15 cellular contexts compared by ENCODE assay signal in genomic region chr15:48800245-48800644, GRCh38. TPM values are rescaled to one million over a fixed set of nuclear protein-coding genes. Genes with fewer than 3 reads are reported as not detected.
DNase-seq lines count a peak whose midpoint lies in the region; ATAC-seq and TF ChIP-seq lines count a peak whose summit lies in the region.
"Had no signal": no experiment of that assay in that cellular context is flagged by ENCODE, and none has a peak within 500 bp of the region (broad histone marks: within the 10 kb centered on the region; RNA-seq: fewer than 3 reads in every experiment).

No MANE protein-coding gene starts in this region.

- POLR2A ChIA-PET in MCF 10A (lab: Yijun Ruan, JAX), result interaction anchor here (0.6 to 5.1 kb wide), 3 partner anchors 10 to 84 kb away, joined by 3 to 22 read pairs (median 3); partner anchors contain the start of gene CEP152

- no peak overlapping the region for H3K14ac ChIP-seq in mesenchymal stem cell (ENCODE audit: low read length in 2 of 2)
- no peak overlapping the region for H3K14ac ChIP-seq in trophoblast cell (ENCODE audit: low read length)

- H3K27me3 ChIP-seq in breast epithelium (no peaks in the 10 kb centered on the region), adipocyte (replicated peaks; ENCODE audit: control insufficient read depth, insufficient read depth, low read length) (no peaks in the 10 kb centered on the region), mesenchymal stem cell (ENCODE audit: control insufficient read depth in 1 of 2, insufficient read depth in 1 of 2, low read length in 2 of 2) (no peaks in the 10 kb centered on the region), trophoblast cell (ENCODE audit: insufficient read depth, low read length) (no peaks in the 10 kb centered on the region)
- H3K27me3 ChIP-seq: BLaER1 had no signal

- no peak for TF ChIP-seq CTCF in MCF 10A (IDR thresholded peaks at IDR 0.05; ENCODE audit: unreplicated experiment)
- TF ChIP-seq CTCF in breast epithelium (IDR thresholded peaks at IDR 0.05), result no peak

- H3K4me3 ChIP-seq in breast epithelium (no peak overlapping the region), adipocyte (ENCODE audit: low read length) (no peak overlapping the region), mesenchymal stem cell (ENCODE audit: insufficient read depth in 1 of 2, low read depth in 1 of 2, low read length in 2 of 2) (no peak overlapping the region), trophoblast cell (ENCODE audit: low read depth, low read length) (no peak overlapping the region)
- H3K4me3 ChIP-seq: BLaER1 had no signal

- no peaks in the 10 kb centered on the region for H3K27me3 Mint-ChIP-seq in MCF 10A (ENCODE audit: insufficient read depth, unreplicated experiment)
- H3K27me3 Mint-ChIP-seq: CD4-positive, alpha-beta memory T cell had no signal

- 100% methylated on average over 1 of the region's 1 CpG for whole genome bisulfite sequencing in mesenchymal stem cell
- WGBS in trophoblast cell (ENCODE audit: extremely low coverage, insufficient coverage, insufficient read length), result no CpG with 5 or more reads among the region's 1 CpG

- no peaks in the 10 kb centered on the region for H3K79me2 ChIP-seq in trophoblast cell (ENCODE audit: control insufficient read depth, insufficient read depth, low read length, poor library complexity)

- no peak overlapping the region for H3K4me3 Mint-ChIP-seq in MCF 10A (ENCODE audit: unreplicated experiment)
- H3K4me3 Mint-ChIP-seq: CD4-positive, alpha-beta memory T cell had no signal

- H3K23ac ChIP-seq in mesenchymal stem cell (ENCODE audit: low read length in 2 of 2) (no peak overlapping the region), trophoblast cell (ENCODE audit: low read length) (no peak overlapping the region)

- H4K91ac ChIP-seq in mesenchymal stem cell (ENCODE audit: low read length) (no peak overlapping the region), trophoblast cell (ENCODE audit: low read depth, low read length) (no peak overlapping the region)

- H3K18ac ChIP-seq in mesenchymal stem cell (ENCODE audit: low read depth in 1 of 2, low read length in 2 of 2) (no peak overlapping the region), trophoblast cell (ENCODE audit: low read length) (no peak overlapping the region)

- CTCF ChIA-PET in MCF 10A (lab: Yijun Ruan, JAX), result interaction anchor here (0.7 to 3.4 kb wide), 6 partner anchors 11 to 442 kb away, joined by 3 to 57 read pairs (median 4); partner anchors contain the start of gene FBN1

- no peak overlapping the region for H4K12ac ChIP-seq in trophoblast cell (ENCODE audit: low read depth, low read length)

- no peak for DNase-seq in MCF 10A (ENCODE audit: unreplicated experiment)
- no peak for DNase-seq in breast epithelium (ENCODE audit: low spot score in 2 of 2)
- DNase-seq in adipocyte (ENCODE audit: low read depth), result no peak
- no peak for DNase-seq in mesenchymal stem cell
- DNase-seq in trophoblast cell, result no peak
- no peak for DNase-seq in NCI-H526 (lab: John Stamatoyannopoulos, UW)
- DNase-seq: CD4-positive, alpha-beta memory T cell; GF-D8; NCI-H1048; NCI-H2029; NCI-H2171; Right ventricle myocardium superior had no signal

- H3K79me1 ChIP-seq in mesenchymal stem cell (replicated peaks; ENCODE audit: low read length, poor library complexity, severe bottlenecking), result peaks cover 15% of the 10 kb centered on the region
- H3K79me1 ChIP-seq in trophoblast cell (ENCODE audit: low read length), result no peaks in the 10 kb centered on the region

- H3K9me3 Mint-ChIP-seq in MCF 10A (ENCODE audit: unreplicated experiment), result no peaks in the 10 kb centered on the region
- H3K9me3 Mint-ChIP-seq: CD4-positive, alpha-beta memory T cell had no signal

- no peak overlapping the region for H2BK15ac ChIP-seq in mesenchymal stem cell (ENCODE audit: low read depth, poor library complexity, severe bottlenecking)

- H3K4me1 Mint-ChIP-seq in MCF 10A (ENCODE audit: insufficient read depth, unreplicated experiment), result peaks cover 13% of the 10 kb centered on the region

- H3K9me3 ChIP-seq in breast epithelium (no peaks in the 10 kb centered on the region), adipocyte (ENCODE audit: control insufficient read depth, low read length) (no peaks in the 10 kb centered on the region), mesenchymal stem cell (ENCODE audit: control insufficient read depth, low read length) (no peaks in the 10 kb centered on the region), trophoblast cell (ENCODE audit: insufficient read depth, low read depth, low read length) (no peaks in the 10 kb centered on the region)
- H3K9me3 ChIP-seq: BLaER1 had no signal

- intact Hi-C loops in MCF 10A (cut with micrococcal nuclease) (no loop called here), breast epithelium (cut with DNase I; ENCODE audit: low total_unique reads) (no loop called here)

- peak overlapping the region; percentile 42 for H3K27ac Mint-ChIP-seq in MCF 10A (ENCODE audit: low read depth, unreplicated experiment)
- H3K27ac Mint-ChIP-seq: CD4-positive, alpha-beta memory T cell had no signal

- H2BK5ac ChIP-seq in mesenchymal stem cell (ENCODE audit: low read depth, low read length, poor library complexity, severe bottlenecking), result no peak overlapping the region
- no peak overlapping the region for H2BK5ac ChIP-seq in trophoblast cell (ENCODE audit: low read depth, low read length, poor library complexity)

- H2BK12ac ChIP-seq in mesenchymal stem cell (ENCODE audit: low read length in 2 of 2) (no peak overlapping the region), trophoblast cell (ENCODE audit: low read length) (no peak overlapping the region)

- no peak overlapping the region for H2AK5ac ChIP-seq in mesenchymal stem cell (ENCODE audit: low read length, severe bottlenecking)
- no peak overlapping the region for H2AK5ac ChIP-seq in trophoblast cell (ENCODE audit: low read length)

- H2BK120ac ChIP-seq in mesenchymal stem cell (ENCODE audit: low read depth, low read length) (no peak overlapping the region), trophoblast cell (ENCODE audit: insufficient read depth, low read length, poor library complexity) (no peak overlapping the region)

- no peak for TF ChIP-seq POLR2A in breast epithelium (IDR thresholded peaks at IDR 0.05)

- H3K9ac ChIP-seq in adipocyte (ENCODE audit: low read length) (peak overlapping the region; percentile 47), mesenchymal stem cell (ENCODE audit: low read length) (peak overlapping the region; percentile 82), trophoblast cell (ENCODE audit: low read length) (no peak overlapping the region)
- H3K9ac ChIP-seq: BLaER1, KMS-11 had no signal

- H3K4ac ChIP-seq in mesenchymal stem cell (ENCODE audit: low read depth in 1 of 2, low read length in 2 of 2) (no peak overlapping the region), trophoblast cell (ENCODE audit: low read depth, low read length) (no peak overlapping the region)

- H4K8ac ChIP-seq in mesenchymal stem cell (ENCODE audit: low read length) (no peak overlapping the region), trophoblast cell (ENCODE audit: low read depth, low read length) (no peak overlapping the region)

- H2AFZ ChIP-seq in mesenchymal stem cell (ENCODE audit: low read depth, low read length) (no peak overlapping the region), trophoblast cell (ENCODE audit: insufficient read depth, low read length, poor library complexity) (no peak overlapping the region)

- H3K4me1 ChIP-seq in breast epithelium (no peaks in the 10 kb centered on the region), adipocyte (ENCODE audit: control insufficient read depth, insufficient read depth, low read length) (peaks cover 11% of the 10 kb centered on the region), mesenchymal stem cell (ENCODE audit: control insufficient read depth, insufficient read depth, low read depth, low read length) (peaks cover 2% of the 10 kb centered on the region), trophoblast cell (ENCODE audit: control insufficient read depth in 1 of 2, insufficient read depth in 2 of 2, low read length in 2 of 2) (no peaks in the 10 kb centered on the region)
- H3K4me1 ChIP-seq: BLaER1 had no signal

- H3K36me3 Mint-ChIP-seq in MCF 10A (ENCODE audit: insufficient read depth, unreplicated experiment), result peaks cover 14% of the 10 kb centered on the region

- no peak overlapping the region for H3K27ac ChIP-seq in breast epithelium
- no peak overlapping the region for H3K27ac ChIP-seq in mesenchymal stem cell (ENCODE audit: low read length, poor library complexity, severe bottlenecking)
- no peak overlapping the region for H3K27ac ChIP-seq in trophoblast cell (ENCODE audit: low read depth, low read length)
- H3K27ac ChIP-seq: BLaER1, KMS-11 had no signal

- no TSS peak for BruUV-seq in MCF 10A (replicated peaks; lab: Mats Ljungman, UMichigan)

- H3K4me2 ChIP-seq in mesenchymal stem cell (ENCODE audit: low read length, poor library complexity, severe bottlenecking) (no peak overlapping the region), trophoblast cell (ENCODE audit: low read length) (no peak overlapping the region)
- H3K4me2 ChIP-seq: BLaER1, KMS-11 had no signal

- H3K36me3 ChIP-seq in breast epithelium, result no peaks in the 10 kb centered on the region
- no peaks in the 10 kb centered on the region for H3K36me3 ChIP-seq in adipocyte (ENCODE audit: control insufficient read depth, insufficient read depth, low read length, severe bottlenecking)
- H3K36me3 ChIP-seq in mesenchymal stem cell (ENCODE audit: control insufficient read depth in 1 of 2, insufficient read depth in 2 of 2, low read depth in 1 of 2, low read length in 2 of 2), result peaks cover 0 to 3% of the 10 kb centered on the region in 2 experiments
- H3K36me3 ChIP-seq in trophoblast cell (ENCODE audit: control insufficient read depth in 1 of 2, insufficient read depth in 2 of 2, low read length in 2 of 2), result peaks cover 0 to 3% of the 10 kb centered on the region in 2 experiments

- ATAC-seq in HG02973 (IDR thresholded peaks at IDR 0.05; ENCODE audit: unreplicated experiment), result no peak

RNA-seq across cellular contexts. Expression of gene CEP152, which starts 10.6 kb away (rescaled TPM):
- total RNA-seq in MCF 10A (2022), result 6.4 and 6.5 TPM in 2 replicates
- total RNA-seq in breast epithelium, result 10 to 100 TPM in 1 of 3 donors, 1 to 10 TPM in 2; 5.3 to 13.5 (median 5.9) TPM
- 2.8 TPM for polyA plus RNA-seq in mesenchymal stem cell (2013, experiment 1 of 2)
- polyA plus RNA-seq in mesenchymal stem cell (2013, experiment 2 of 2), result 2.5 TPM
- 4.2 and 4.9 TPM in 2 replicates for polyA plus RNA-seq in trophoblast cell (2013)
